In genomic region chr1:7704214-7705047, GRCh38 we compare ENCODE assay signal across 1 cellular context.
TF ChIP-seq lines count a peak whose summit lies in the region.

No MANE protein-coding gene starts in this region.

TF ChIP-seq in K562, 482 proteins besides CTCF, POLR2A, EP300 and RAD21 (continued from another document and continues in another):
- TF ChIP-seq, protein P1, sequence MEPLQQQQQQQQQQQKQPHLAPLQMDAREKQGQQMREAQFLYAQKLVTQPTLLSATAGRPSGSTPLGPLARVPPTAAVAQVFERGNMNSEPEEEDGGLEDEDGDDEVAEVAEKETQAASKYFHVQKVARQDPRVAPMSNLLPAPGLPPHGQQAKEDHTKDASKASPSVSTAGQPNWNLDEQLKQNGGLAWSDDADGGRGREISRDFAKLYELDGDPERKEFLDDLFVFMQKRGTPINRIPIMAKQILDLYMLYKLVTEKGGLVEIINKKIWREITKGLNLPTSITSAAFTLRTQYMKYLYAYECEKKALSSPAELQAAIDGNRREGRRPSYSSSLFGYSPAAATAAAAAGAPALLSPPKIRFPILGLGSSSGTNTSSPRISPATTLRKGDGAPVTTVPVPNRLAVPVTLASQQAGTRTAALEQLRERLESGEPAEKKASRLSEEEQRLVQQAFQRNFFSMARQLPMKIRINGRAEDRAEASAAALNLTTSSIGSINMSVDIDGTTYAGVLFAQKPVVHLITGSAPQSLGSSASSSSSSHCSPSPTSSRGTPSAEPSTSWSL (CRISPR knock-in tag; IDR thresholded peaks at IDR 0.05; ENCODE audit: borderline replicate concordance) = no peak
- no peak for TF ChIP-seq MEF2A (IDR thresholded peaks at IDR 0.05; ENCODE audit: control insufficient read depth, low read depth, low read length)
- TF ChIP-seq RBM25 (IDR thresholded peaks at IDR 0.05; ENCODE audit: low read depth, low read length, severe bottlenecking) = peak; percentile 99
- TF ChIP-seq RUNX1 (IDR thresholded peaks at IDR 0.05; ENCODE audit: low read depth) = no peak
- TF ChIP-seq SIN3B (IDR thresholded peaks at IDR 0.05; ENCODE audit: low read depth) = no peak; the same call in 1 of the 2 replicates
- TF ChIP-seq ZZZ3 (IDR thresholded peaks at IDR 0.05) = no peak
- TF ChIP-seq MBD2 (IDR thresholded peaks at IDR 0.05; ENCODE audit: borderline replicate concordance, low read depth) = peak; percentile 77; the same call in 1 of the 2 replicates
- no peak for TF ChIP-seq IRF2 (CRISPR knock-in tag; IDR thresholded peaks at IDR 0.05)
- TF ChIP-seq PRPF4 (IDR thresholded peaks at IDR 0.05; ENCODE audit: insufficient read depth, low read depth, low read length, poor library complexity, severe bottlenecking) = no peak
- TF ChIP-seq VEZF1 (CRISPR knock-in tag; IDR thresholded peaks at IDR 0.05) = peak; percentile 46
- TF ChIP-seq, protein P2, sequence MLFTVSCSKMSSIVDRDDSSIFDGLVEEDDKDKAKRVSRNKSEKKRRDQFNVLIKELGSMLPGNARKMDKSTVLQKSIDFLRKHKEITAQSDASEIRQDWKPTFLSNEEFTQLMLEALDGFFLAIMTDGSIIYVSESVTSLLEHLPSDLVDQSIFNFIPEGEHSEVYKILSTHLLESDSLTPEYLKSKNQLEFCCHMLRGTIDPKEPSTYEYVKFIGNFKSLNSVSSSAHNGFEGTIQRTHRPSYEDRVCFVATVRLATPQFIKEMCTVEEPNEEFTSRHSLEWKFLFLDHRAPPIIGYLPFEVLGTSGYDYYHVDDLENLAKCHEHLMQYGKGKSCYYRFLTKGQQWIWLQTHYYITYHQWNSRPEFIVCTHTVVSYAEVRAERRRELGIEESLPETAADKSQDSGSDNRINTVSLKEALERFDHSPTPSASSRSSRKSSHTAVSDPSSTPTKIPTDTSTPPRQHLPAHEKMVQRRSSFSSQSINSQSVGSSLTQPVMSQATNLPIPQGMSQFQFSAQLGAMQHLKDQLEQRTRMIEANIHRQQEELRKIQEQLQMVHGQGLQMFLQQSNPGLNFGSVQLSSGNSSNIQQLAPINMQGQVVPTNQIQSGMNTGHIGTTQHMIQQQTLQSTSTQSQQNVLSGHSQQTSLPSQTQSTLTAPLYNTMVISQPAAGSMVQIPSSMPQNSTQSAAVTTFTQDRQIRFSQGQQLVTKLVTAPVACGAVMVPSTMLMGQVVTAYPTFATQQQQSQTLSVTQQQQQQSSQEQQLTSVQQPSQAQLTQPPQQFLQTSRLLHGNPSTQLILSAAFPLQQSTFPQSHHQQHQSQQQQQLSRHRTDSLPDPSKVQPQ (CRISPR knock-in tag; IDR thresholded peaks at IDR 0.05; ENCODE audit: borderline replicate concordance) = no peak
- peak; percentile 97 for TF ChIP-seq ATF7 (IDR thresholded peaks at IDR 0.05)
- TF ChIP-seq CREB1 (IDR thresholded peaks at IDR 0.05) = peak; percentile 80
- TF ChIP-seq CREB1 (CRISPR knock-in tag; IDR thresholded peaks at IDR 0.05) = peak; percentile 90
- TF ChIP-seq RBM39 (optimal IDR thresholded peaks at IDR 0.05; ENCODE audit: low read depth, low read length) = no peak
- peak; percentile 36 for TF ChIP-seq CCNT2 (IDR thresholded peaks at IDR 0.05; ENCODE audit: borderline replicate concordance, extremely low read depth, insufficient read length, low read depth, low read length)
- no peak for TF ChIP-seq HCFC1 (IDR thresholded peaks at IDR 0.05; ENCODE audit: low read depth, low read length)
- TF ChIP-seq BHLHE40 (IDR thresholded peaks at IDR 0.05; ENCODE audit: low read length) = peak; percentile 44; the same call in 1 of the 2 replicates
- TF ChIP-seq NUFIP1 (IDR thresholded peaks at IDR 0.05; ENCODE audit: partially characterized antibody) = no peak
- peak; percentile 69 for TF ChIP-seq ATF1 (CRISPR knock-in tag; IDR thresholded peaks at IDR 0.05)
- TF ChIP-seq ATF1 (tag; IDR thresholded peaks at IDR 0.05) = peak; percentile 41; the same call in 1 of the 2 replicates
- TF ChIP-seq RB1 (IDR thresholded peaks at IDR 0.05; ENCODE audit: low read depth) = peak; percentile 56; the same call in 1 of the 2 replicates
- TF ChIP-seq SRSF9 (IDR thresholded peaks at IDR 0.05; ENCODE audit: borderline replicate concordance, low read depth, low read length) = no peak
- peak; percentile 80 for TF ChIP-seq JUN (IDR thresholded peaks at IDR 0.05; ENCODE audit: borderline replicate concordance, low read depth, low read length)
- no peak for TF ChIP-seq JUN (CRISPR knock-in tag; IDR thresholded peaks at IDR 0.05; ENCODE audit: borderline replicate concordance)
- TF ChIP-seq KDM1A (IDR thresholded peaks at IDR 0.05) = no peak
- peak; percentile 51 for TF ChIP-seq SMAD4 (CRISPR knock-in tag; conservative IDR thresholded peaks at IDR 0.05)
- TF ChIP-seq HNRNPLL (IDR thresholded peaks at IDR 0.05; ENCODE audit: low read depth, low read length, poor library complexity, severe bottlenecking) = peak; percentile 77
- TF ChIP-seq GMEB1 (CRISPR knock-in tag; IDR thresholded peaks at IDR 0.05) = no peak
- no peak for TF ChIP-seq GTF2E2 (tag; IDR thresholded peaks at IDR 0.05)
- peak; percentile 26 for TF ChIP-seq HMGN3 (IDR thresholded peaks at IDR 0.05; ENCODE audit: borderline replicate concordance, extremely low read depth, insufficient read length, low read depth, low read length)
- TF ChIP-seq NRF1 (conservative IDR thresholded peaks at IDR 0.05 in 1 of 2, IDR thresholded peaks at IDR 0.05 in 1 of 2) = peak in 1 of 2 experiments; percentile 40; a peak in 2 of 4 replicates
- no peak; the same call in 1 of the 2 replicates for TF ChIP-seq TFAP4 (CRISPR knock-in tag; IDR thresholded peaks at IDR 0.05; ENCODE audit: borderline replicate concordance)
- no peak for TF ChIP-seq CC2D1A (IDR thresholded peaks at IDR 0.05)
- no peak for TF ChIP-seq MAFF (IDR thresholded peaks at IDR 0.05; ENCODE audit: low read length)
- TF ChIP-seq E2F3 (CRISPR knock-in tag; IDR thresholded peaks at IDR 0.05) = no peak
- TF ChIP-seq ATF2 (CRISPR knock-in tag; IDR thresholded peaks at IDR 0.05) = peak; percentile 71
- no peak for TF ChIP-seq ELK1 (CRISPR knock-in tag; IDR thresholded peaks at IDR 0.05)
- no peak for TF ChIP-seq PML (IDR thresholded peaks at IDR 0.05; ENCODE audit: low read length)
- no peak for TF ChIP-seq ZC3H8 (IDR thresholded peaks at IDR 0.05)
- TF ChIP-seq DMBX1 (CRISPR knock-in tag; IDR thresholded peaks at IDR 0.05; ENCODE audit: borderline replicate concordance) = no peak
- TF ChIP-seq, protein P3, sequence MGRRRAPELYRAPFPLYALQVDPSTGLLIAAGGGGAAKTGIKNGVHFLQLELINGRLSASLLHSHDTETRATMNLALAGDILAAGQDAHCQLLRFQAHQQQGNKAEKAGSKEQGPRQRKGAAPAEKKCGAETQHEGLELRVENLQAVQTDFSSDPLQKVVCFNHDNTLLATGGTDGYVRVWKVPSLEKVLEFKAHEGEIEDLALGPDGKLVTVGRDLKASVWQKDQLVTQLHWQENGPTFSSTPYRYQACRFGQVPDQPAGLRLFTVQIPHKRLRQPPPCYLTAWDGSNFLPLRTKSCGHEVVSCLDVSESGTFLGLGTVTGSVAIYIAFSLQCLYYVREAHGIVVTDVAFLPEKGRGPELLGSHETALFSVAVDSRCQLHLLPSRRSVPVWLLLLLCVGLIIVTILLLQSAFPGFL (CRISPR knock-in tag; IDR thresholded peaks at IDR 0.05) = no peak
- no peak for TF ChIP-seq FOXO4 (CRISPR knock-in tag; IDR thresholded peaks at IDR 0.05)
- no peak for TF ChIP-seq PHB2 (IDR thresholded peaks at IDR 0.05; ENCODE audit: low read depth)
- TF ChIP-seq HMG20B (CRISPR knock-in tag; IDR thresholded peaks at IDR 0.05) = no peak
- TF ChIP-seq SP2 (IDR thresholded peaks at IDR 0.05; ENCODE audit: extremely low read depth, low read depth, low read length, poor library complexity, severe bottlenecking) = peak; percentile 31
- TF ChIP-seq NFE2L1 (tag; IDR thresholded peaks at IDR 0.05; ENCODE audit: borderline replicate concordance, low read depth) = no peak
- peak in 1 of 3 experiments; percentile 14 for TF ChIP-seq YY1 (IDR thresholded peaks at IDR 0.05; ENCODE audit: borderline replicate concordance in 1 of 3, control insufficient read depth in 1 of 3, extremely low read depth in 1 of 3, insufficient read depth in 3 of 3, insufficient read length in 1 of 3, insufficient replicate concordance in 2 of 3, low read depth in 1 of 3, low read length in 2 of 3)
- TF ChIP-seq CHD2 (IDR thresholded peaks at IDR 0.05; ENCODE audit: low read depth, low read length) = peak; percentile 69
- no peak for TF ChIP-seq CBFA2T3 (IDR thresholded peaks at IDR 0.05)
- TF ChIP-seq CREM (IDR thresholded peaks at IDR 0.05; ENCODE audit: low read depth) = peak; percentile 95
- TF ChIP-seq POLR3A (IDR thresholded peaks at IDR 0.05; ENCODE audit: borderline replicate concordance, extremely low read depth, insufficient read depth, insufficient read length) = no peak
- TF ChIP-seq PPARD (CRISPR knock-in tag; IDR thresholded peaks at IDR 0.05) = no peak
- TF ChIP-seq EP400 (IDR thresholded peaks at IDR 0.05) = no peak
- no peak for TF ChIP-seq FOXJ2 (tag; IDR thresholded peaks at IDR 0.05)
- no peak for TF ChIP-seq ZNF75A (CRISPR knock-in tag; IDR thresholded peaks at IDR 0.05)
- no peak for TF ChIP-seq ZNF24 (IDR thresholded peaks at IDR 0.05)
- TF ChIP-seq, protein P4, sequence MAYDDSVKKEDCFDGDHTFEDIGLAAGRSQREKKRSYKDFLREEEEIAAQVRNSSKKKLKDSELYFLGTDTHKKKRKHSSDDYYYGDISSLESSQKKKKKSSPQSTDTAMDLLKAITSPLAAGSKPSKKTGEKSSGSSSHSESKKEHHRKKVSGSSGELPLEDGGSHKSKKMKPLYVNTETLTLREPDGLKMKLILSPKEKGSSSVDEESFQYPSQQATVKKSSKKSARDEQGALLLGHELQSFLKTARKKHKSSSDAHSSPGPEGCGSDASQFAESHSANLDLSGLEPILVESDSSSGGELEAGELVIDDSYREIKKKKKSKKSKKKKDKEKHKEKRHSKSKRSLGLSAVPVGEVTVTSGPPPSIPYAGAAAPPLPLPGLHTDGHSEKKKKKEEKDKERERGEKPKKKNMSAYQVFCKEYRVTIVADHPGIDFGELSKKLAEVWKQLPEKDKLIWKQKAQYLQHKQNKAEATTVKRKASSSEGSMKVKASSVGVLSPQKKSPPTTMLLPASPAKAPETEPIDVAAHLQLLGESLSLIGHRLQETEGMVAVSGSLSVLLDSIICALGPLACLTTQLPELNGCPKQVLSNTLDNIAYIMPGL (CRISPR knock-in tag; IDR thresholded peaks at IDR 0.05) = no peak
- TF ChIP-seq MYBL2 (IDR thresholded peaks at IDR 0.05; ENCODE audit: low read depth) = no peak
- TF ChIP-seq MYBL2 (CRISPR knock-in tag; IDR thresholded peaks at IDR 0.05; ENCODE audit: borderline replicate concordance) = no peak
